Comparison of ENCODE assay signal across 8 cellular contexts in the genomic region with DNA sequence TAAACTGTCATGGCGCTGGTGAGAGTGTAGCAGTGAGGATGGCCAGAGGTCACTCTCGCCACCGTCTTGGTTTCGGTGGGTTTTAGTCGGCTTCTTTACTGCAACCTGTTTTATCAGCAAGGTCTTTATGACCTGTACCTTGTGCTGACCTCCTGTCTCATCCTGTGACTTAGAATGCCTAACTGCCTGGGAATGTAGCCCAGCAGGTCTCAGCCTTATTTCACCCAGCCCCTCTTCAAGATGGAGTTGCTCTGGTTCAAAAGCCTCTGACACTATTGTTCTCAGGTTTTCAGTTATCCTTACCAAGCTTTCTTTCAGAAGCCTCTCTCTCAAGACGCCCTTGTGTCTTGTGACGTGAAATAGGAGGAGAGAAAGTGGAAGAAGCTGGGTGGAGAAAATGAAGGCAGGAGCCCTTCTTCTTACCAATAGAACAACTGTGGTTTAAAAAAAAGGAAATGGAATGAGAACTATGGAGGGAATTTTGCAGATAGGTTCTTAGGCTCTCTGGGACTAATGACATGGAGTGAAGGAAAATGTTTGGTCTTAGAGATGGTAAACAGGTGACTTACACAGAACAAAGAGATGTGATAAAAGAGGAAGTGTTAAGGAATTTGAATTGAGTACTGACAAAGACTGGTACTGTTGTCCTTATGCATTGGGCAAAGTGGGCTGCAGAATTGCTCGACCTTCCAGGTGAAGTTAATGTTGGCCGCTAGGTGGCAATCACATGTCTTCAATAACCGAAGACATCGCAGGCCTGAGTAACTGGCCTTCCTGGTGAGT.
DNase-seq lines count a peak whose midpoint lies in the region; ATAC-seq, FAIRE-seq and TF ChIP-seq lines count a peak whose summit lies in the region.

No MANE protein-coding gene starts in this region.

- no peak overlapping the region for H3K27ac Mint-ChIP-seq in immature natural killer cell

- H3K4me1 ChIP-seq in A549 = peaks cover 40% of the 10 kb centered on the region

- H3K27me3 ChIP-seq in brain microvascular endothelial cell (replicated peaks) = no peaks in the 10 kb centered on the region

- peaks cover 14 to 15% of the 10 kb centered on the region in 2 donors for H3K4me1 Mint-ChIP-seq in immature natural killer cell

- H3K27me3 Mint-ChIP-seq in immature natural killer cell (ENCODE audit: low read depth in 3 of 3) = peaks cover 0 to 2% (median 0%) of the 10 kb centered on the region in 3 donors

- ATAC-seq in A549 (peak; percentile 94 to 96), GM18498 (IDR thresholded peaks at IDR 0.05; ENCODE audit: unreplicated experiment) (peak; percentile 96), HG02938 (IDR thresholded peaks at IDR 0.05; ENCODE audit: unreplicated experiment) (peak; percentile 89)

- peak overlapping the region in 1 of 5 donors; percentile 28 for H3K4me3 Mint-ChIP-seq in immature natural killer cell

- POLR2A ChIA-PET in A549 (lab: Yijun Ruan, JAX) = interaction anchor here (0.5 to 2.2 kb wide), 3 partner anchors 63 to 165 kb away, joined by 4 to 11 read pairs (median 4); no protein-coding TSS in a partner anchor

- peak overlapping the region; percentile 43 for H3K4me2 ChIP-seq in A549

- CTCF ChIA-PET in A549 (lab: Yijun Ruan, JAX) = interaction anchor here (0.6 to 4.2 kb wide), 69 partner anchors 10 to 392 kb away, joined by 3 to 49 read pairs (median 5); a partner anchor contains a TSS

- no peaks in the 10 kb centered on the region for H3K9me3 ChIP-seq in A549

- FAIRE-seq in A549 (lab: Jason Lieb, UNC) = peak; percentile 88

- peak; percentile 95 to 97 for TF ChIP-seq RAD21 in A549 (conservative IDR thresholded peaks at IDR 0.05 in 1 of 2, IDR thresholded peaks at IDR 0.05 in 1 of 2)

- no peaks in the 10 kb centered on the region for H3K36me3 ChIP-seq in brain microvascular endothelial cell (replicated peaks)

- peak overlapping the region; percentile 68 to 82 for H3K27ac ChIP-seq in A549
- H3K27ac ChIP-seq in brain microvascular endothelial cell = peak overlapping the region; percentile 83

- DNase-seq in A549 (ENCODE audit: low read depth in 1 of 2, low spot score in 1 of 2) (peak; percentile 80 to 86), NCI-H1694 treated with DMSO at 0.1 percent for 48 hours (lab: John Stamatoyannopoulos, UW) (peak; percentile 42), T1000 (lab: John Stamatoyannopoulos, UW) (peak; percentile 63), brain microvascular endothelial cell (peak; percentile 93), immature natural killer cell (peak; percentile 42 to 47 (median 47))
- peak; percentile 13 to 30 (median 16) for DNase-seq in stimulated activated CD4-positive, alpha-beta T cell treated with anti-CD3 and anti-CD28 coated beads, Interleukin-1b, Interleukin-23, amount 100 ng/mL, for 24 hours (ENCODE audit: low read depth in 4 of 4, low spot score in 1 of 4)

- TF ChIP-seq EP300 in A549 (IDR thresholded peaks at IDR 0.05) = no peak

- H3K4me3 ChIP-seq in A549 (no peak overlapping the region), brain microvascular endothelial cell (ENCODE audit: low read depth, low read length) (no peak overlapping the region)

- in situ Hi-C loops in brain microvascular endothelial cell (cut with HindIII; ENCODE audit: low pct_ligation_motif_present, low sequenced_read_pairs) = no loop called here

- WGBS in A549 (ENCODE audit: missing lambda C conversion rate) = 43% methylated on average over 11 of the region's 11 CpGs

- TF ChIP-seq CTCF in A549 (IDR thresholded peaks at IDR 0.05) = peak; percentile 85
- peak; percentile 74 for TF ChIP-seq CTCF in brain microvascular endothelial cell (IDR thresholded peaks at IDR 0.05; ENCODE audit: low read depth, low read length, missing control alignments)

- no peak for TF ChIP-seq POLR2A in A549 (IDR thresholded peaks at IDR 0.05; ENCODE audit: low read length)

- no peaks in the 10 kb centered on the region for H3K36me3 Mint-ChIP-seq in immature natural killer cell

- no peaks in the 10 kb centered on the region for H3K9me3 Mint-ChIP-seq in immature natural killer cell

TF ChIP-seq in A549, 52 proteins besides CTCF, POLR2A, EP300 and RAD21:
- TF ChIP-seq ZSCAN20 (CRISPR knock-in tag; IDR thresholded peaks at IDR 0.05) = no peak
- no peak for TF ChIP-seq FOSB (CRISPR knock-in tag; IDR thresholded peaks at IDR 0.05)
- TF ChIP-seq, protein P1, sequence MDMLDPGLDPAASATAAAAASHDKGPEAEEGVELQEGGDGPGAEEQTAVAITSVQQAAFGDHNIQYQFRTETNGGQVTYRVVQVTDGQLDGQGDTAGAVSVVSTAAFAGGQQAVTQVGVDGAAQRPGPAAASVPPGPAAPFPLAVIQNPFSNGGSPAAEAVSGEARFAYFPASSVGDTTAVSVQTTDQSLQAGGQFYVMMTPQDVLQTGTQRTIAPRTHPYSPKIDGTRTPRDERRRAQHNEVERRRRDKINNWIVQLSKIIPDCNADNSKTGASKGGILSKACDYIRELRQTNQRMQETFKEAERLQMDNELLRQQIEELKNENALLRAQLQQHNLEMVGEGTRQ (IDR thresholded peaks at IDR 0.05) = no peak
- TF ChIP-seq, protein P2, sequence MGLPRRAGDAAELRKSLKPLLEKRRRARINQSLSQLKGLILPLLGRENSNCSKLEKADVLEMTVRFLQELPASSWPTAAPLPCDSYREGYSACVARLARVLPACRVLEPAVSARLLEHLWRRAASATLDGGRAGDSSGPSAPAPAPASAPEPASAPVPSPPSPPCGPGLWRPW (IDR thresholded peaks at IDR 0.05) = no peak
- no peak for TF ChIP-seq NPAS2 (CRISPR knock-in tag; IDR thresholded peaks at IDR 0.05; ENCODE audit: borderline replicate concordance)
- TF ChIP-seq HOXB13 (CRISPR knock-in tag; IDR thresholded peaks at IDR 0.05; ENCODE audit: low read depth) = 0 out of 2 replicates have a peak, but pooled peaks have one; percentile 26
- TF ChIP-seq, protein P3, sequence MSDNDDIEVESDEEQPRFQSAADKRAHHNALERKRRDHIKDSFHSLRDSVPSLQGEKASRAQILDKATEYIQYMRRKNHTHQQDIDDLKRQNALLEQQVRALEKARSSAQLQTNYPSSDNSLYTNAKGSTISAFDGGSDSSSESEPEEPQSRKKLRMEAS (IDR thresholded peaks at IDR 0.05) = 0 out of 2 replicates have a peak, but pooled peaks have one; percentile 19
- TF ChIP-seq SMC3 (IDR thresholded peaks at IDR 0.05) = peak; percentile 95
- no peak for TF ChIP-seq HEYL (CRISPR knock-in tag; IDR thresholded peaks at IDR 0.05)

Comparison
In these comparisons a context has a peak if more than half of its experiments do, and no peak if none do; other contexts are left out.
1. DNase-seq: peak in every context shown above with its lines; median percentile 93 in brain microvascular endothelial cell; 83 in A549; 63 in T1000; 47 in immature natural killer cell; 42 in NCI-H1694 treated with DMSO at 0.1 percent for 48 hours; 16 in stimulated activated CD4-positive, alpha-beta T cell treated with anti-CD3 and anti-CD28 coated beads, Interleukin-1b, Interleukin-23, amount 100 ng/mL, for 24 hours.